In genomic region chr1:227886993-227887696, GRCh38 we compare ENCODE assay signal across 8 cellular contexts.
DNase-seq lines count a peak whose midpoint lies in the region; ATAC-seq and TF ChIP-seq lines count a peak whose summit lies in the region.

No MANE protein-coding gene starts in this region.

- no TSS peak for BruUV-seq in OCI-LY7 (replicated peaks; lab: Mats Ljungman, UMichigan)

- H3K9me3 ChIP-seq in neural progenitor cell (ENCODE audit: low read depth) (no peaks in the 10 kb centered on the region), OCI-LY7 (ENCODE audit: low read length) (no peaks in the 10 kb centered on the region)

- TF ChIP-seq CTCF in GM13976 (IDR thresholded peaks at IDR 0.05; ENCODE audit: borderline replicate concordance, control extremely low read depth, extremely low read depth, insufficient read depth, missing control alignments) (no peak), neural progenitor cell (IDR thresholded peaks at IDR 0.05) (no peak), OCI-LY7 (conservative IDR thresholded peaks at IDR 0.05; ENCODE audit: low read length) (no peak)

- ATAC-seq in GM21360 (IDR thresholded peaks at IDR 0.05; ENCODE audit: unreplicated experiment) = no peak

- H3K4me3 ChIP-seq in neural progenitor cell = peak overlapping the region; percentile 29
- no peak overlapping the region for H3K4me3 ChIP-seq in OCI-LY7 (ENCODE audit: low read depth, low read length, poor library complexity, severe bottlenecking)

- in situ Hi-C loops in GM13976 (cut with MboI; ENCODE audit: low sequenced_read_pairs, unreplicated experiment) = no loop called here

- H4K20me1 ChIP-seq in neural progenitor cell (ENCODE audit: low read depth) (no peaks in the 10 kb centered on the region), OCI-LY7 (ENCODE audit: insufficient read depth, low read length) (no peaks in the 10 kb centered on the region)

- no peaks in the 10 kb centered on the region for H3F3A ChIP-seq in neural progenitor cell (ENCODE audit: low read depth)

- peaks cover 8% of the 10 kb centered on the region for H3K27me3 Mint-ChIP-seq in neural progenitor cell (ENCODE audit: insufficient read depth, low read depth)

- no peaks in the 10 kb centered on the region for H3K36me3 Mint-ChIP-seq in neural progenitor cell

- POLR2A ChIA-PET in OCI-LY7 (lab: Charles Lee) = no interaction called here
- POLR2A ChIA-PET in HEK293T (lab: Yijun Ruan, JAX) = interaction anchor here (1.1 kb wide), 1 partner anchor 156 kb away, joined by 3 read pairs; no protein-coding TSS in a partner anchor

- H3K9me2 ChIP-seq in OCI-LY7 (ENCODE audit: insufficient read depth, low read length) = no peaks in the 10 kb centered on the region

- H3K27ac Mint-ChIP-seq in neural progenitor cell = no peak overlapping the region

- H3K79me2 ChIP-seq in neural progenitor cell (ENCODE audit: low read depth) = no peaks in the 10 kb centered on the region
- H3K79me2 ChIP-seq in OCI-LY7 (ENCODE audit: insufficient read depth, low read depth, low read length) = no peaks in the 10 kb centered on the region

- intact Hi-C loops in OCI-LY7 (cut with micrococcal nuclease; ENCODE audit: unreplicated experiment) = no loop called here

- H3K9me3 Mint-ChIP-seq in neural progenitor cell = peaks cover 2% of the 10 kb centered on the region

- H3K27ac ChIP-seq in neural progenitor cell = no peak overlapping the region
- H3K27ac ChIP-seq in OCI-LY7 (ENCODE audit: low read depth, low read length, poor library complexity, severe bottlenecking) = no peak overlapping the region

- H3K4me2 ChIP-seq in neural progenitor cell (peak overlapping the region; percentile 66), OCI-LY7 (ENCODE audit: low read length) (no peak overlapping the region)

- H3K27me3 ChIP-seq in neural progenitor cell = no peaks in the 10 kb centered on the region

- no peaks in the 10 kb centered on the region for H3K36me3 ChIP-seq in neural progenitor cell
- H3K36me3 ChIP-seq in OCI-LY7 (ENCODE audit: insufficient read depth, low read length) = no peaks in the 10 kb centered on the region

- H3K4me1 ChIP-seq in neural progenitor cell (peaks cover 29% of the 10 kb centered on the region), OCI-LY7 (ENCODE audit: insufficient read depth, low read length, poor library complexity, severe bottlenecking) (no peaks in the 10 kb centered on the region)

- peaks cover 11% of the 10 kb centered on the region for H3K4me1 Mint-ChIP-seq in neural progenitor cell

- peak; percentile 39 for DNase-seq in GM13976 (ENCODE audit: low spot score)
- DNase-seq in activated CD4-positive, alpha-beta T cell treated with anti-CD3 and anti-CD28 coated beads, Interleukin-2, amount 50 U/mL, for 1 hour = peak; percentile 37
- DNase-seq in fibroblast of peridontal ligament (ENCODE audit: extremely low read depth) = peak; percentile 38
- peak; percentile 61 for DNase-seq in neural progenitor cell (ENCODE audit: low spot score)
- no peak for DNase-seq in OCI-LY7 (ENCODE audit: low spot score)
- no peak for DNase-seq in HEK293T (ENCODE audit: extremely low spot score)
- no peak for DNase-seq in NCI-H187 treated with DMSO at 0.1 percent for 48 hours (lab: John Stamatoyannopoulos, UW)

- no peak overlapping the region for H3K9ac ChIP-seq in neural progenitor cell

- no peak overlapping the region for H2AFZ ChIP-seq in neural progenitor cell (replicated peaks)
- no peak overlapping the region for H2AFZ ChIP-seq in OCI-LY7 (ENCODE audit: low read length)

- peak overlapping the region; percentile 35 for H3K4me3 Mint-ChIP-seq in neural progenitor cell

- CTCF ChIA-PET in OCI-LY7 (lab: Charles Lee; ENCODE audit: unreplicated experiment) = no interaction called here
- CTCF ChIA-PET in HEK293T (lab: Yijun Ruan, JAX) = no interaction called here

TF ChIP-seq in HEK293T, 16 proteins besides CTCF, POLR2A, EP300 and RAD21:
- TF ChIP-seq FOXM1 (IDR thresholded peaks at IDR 0.05; ENCODE audit: borderline replicate concordance) (no peak), SP1 (IDR thresholded peaks at IDR 0.05) (no peak), TARDBP (IDR thresholded peaks at IDR 0.05) (no peak), LEF1 (IDR thresholded peaks at IDR 0.05; ENCODE audit: borderline replicate concordance) (no peak), CTBP1 (IDR thresholded peaks at IDR 0.05; ENCODE audit: borderline replicate concordance) (no peak), PKNOX1 (IDR thresholded peaks at IDR 0.05) (no peak), ARNT (IDR thresholded peaks at IDR 0.05) (no peak)

Comparison
In these comparisons a context has a peak if more than half of its experiments do, and no peak if none do; other contexts are left out.
1. DNase-seq: peak in GM13976 (single experiment), activated CD4-positive, alpha-beta T cell treated with anti-CD3 and anti-CD28 coated beads, Interleukin-2, amount 50 U/mL, for 1 hour (single experiment), fibroblast of peridontal ligament (single experiment) and neural progenitor cell (single experiment); none in OCI-LY7 (single experiment), HEK293T (single experiment) and NCI-H187 treated with DMSO at 0.1 percent for 48 hours (single experiment).